Comparison of ENCODE assay signal across 1 cellular context in genomic region chr10:44386546-44387052, GRCh38.
TF ChIP-seq lines count a peak whose summit lies in the region.

No MANE protein-coding gene starts in this region.

TF ChIP-seq in HepG2, 621 proteins besides CTCF, POLR2A, EP300 and RAD21 (continued from another document and continues in another):
- TF ChIP-seq ZNF839 (CRISPR knock-in tag; IDR thresholded peaks at IDR 0.05; ENCODE audit: borderline replicate concordance) (no peak), ZNF205 (CRISPR knock-in tag; IDR thresholded peaks at IDR 0.05) (no peak), ZNF598 (CRISPR knock-in tag; IDR thresholded peaks at IDR 0.05; ENCODE audit: borderline replicate concordance) (no peak), KDM1A (CRISPR knock-in tag; IDR thresholded peaks at IDR 0.05) (no peak), CBX5 (CRISPR knock-in tag; IDR thresholded peaks at IDR 0.05; ENCODE audit: borderline replicate concordance) (0 out of 2 replicates have a peak, but pooled peaks have one; percentile 19), TIGD3 (CRISPR knock-in tag; IDR thresholded peaks at IDR 0.05; ENCODE audit: borderline replicate concordance) (no peak), ZNF350 (CRISPR knock-in tag; IDR thresholded peaks at IDR 0.05; ENCODE audit: borderline replicate concordance, low read depth) (peak; percentile 23; the same call in 1 of the 2 replicates), ZBTB26 (CRISPR knock-in tag; IDR thresholded peaks at IDR 0.05; ENCODE audit: borderline replicate concordance) (0 out of 2 replicates have a peak, but pooled peaks have one; percentile 41), ZNF724P (CRISPR knock-in tag; IDR thresholded peaks at IDR 0.05; ENCODE audit: borderline replicate concordance) (no peak; the same call in 1 of the 2 replicates), ZNF569 (CRISPR knock-in tag; IDR thresholded peaks at IDR 0.05; ENCODE audit: borderline replicate concordance) (no peak), ESRRA (CRISPR knock-in tag; IDR thresholded peaks at IDR 0.05; ENCODE audit: low read depth) (no peak), AHDC1 (CRISPR knock-in tag; IDR thresholded peaks at IDR 0.05; ENCODE audit: borderline replicate concordance) (no peak), CREB1 (IDR thresholded peaks at IDR 0.05) (no peak), CREB1 (CRISPR knock-in tag; IDR thresholded peaks at IDR 0.05) (no peak), LBX2 (CRISPR knock-in tag; IDR thresholded peaks at IDR 0.05; ENCODE audit: borderline replicate concordance) (no peak), FOXA3 (CRISPR knock-in tag; IDR thresholded peaks at IDR 0.05) (no peak), ZNF687 (CRISPR knock-in tag; IDR thresholded peaks at IDR 0.05) (peak; percentile 73), THAP7 (CRISPR knock-in tag; IDR thresholded peaks at IDR 0.05) (no peak), CBFB (CRISPR knock-in tag; IDR thresholded peaks at IDR 0.05) (peak; percentile 38; the same call in 1 of the 2 replicates), MIER2 (CRISPR knock-in tag; IDR thresholded peaks at IDR 0.05) (no peak), ZNF781 (CRISPR knock-in tag; IDR thresholded peaks at IDR 0.05; ENCODE audit: borderline replicate concordance, not compliant biosample characterization) (no peak), PRDM10 (CRISPR knock-in tag; IDR thresholded peaks at IDR 0.05; ENCODE audit: low read depth) (no peak), TARDBP (CRISPR knock-in tag; IDR thresholded peaks at IDR 0.05) (no peak), ISX (CRISPR knock-in tag; conservative IDR thresholded peaks at IDR 0.05) (no peak), HOXA9 (CRISPR knock-in tag; IDR thresholded peaks at IDR 0.05; ENCODE audit: borderline replicate concordance) (no peak), SRSF9 (IDR thresholded peaks at IDR 0.05; ENCODE audit: borderline replicate concordance, insufficient read depth, low read depth, low read length, poor library complexity, severe bottlenecking) (no peak), E2F2 (CRISPR knock-in tag; IDR thresholded peaks at IDR 0.05; ENCODE audit: borderline replicate concordance) (no peak), ZNF121 (CRISPR knock-in tag; IDR thresholded peaks at IDR 0.05) (no peak), ZFP62 (CRISPR knock-in tag; IDR thresholded peaks at IDR 0.05) (no peak), NFE2 (CRISPR knock-in tag; IDR thresholded peaks at IDR 0.05) (no peak), YEATS4 (CRISPR knock-in tag; IDR thresholded peaks at IDR 0.05; ENCODE audit: borderline replicate concordance) (no peak; the same call in 1 of the 2 replicates), ZNF331 (CRISPR knock-in tag; IDR thresholded peaks at IDR 0.05) (peak; percentile 53; the same call in 1 of the 2 replicates), MTF1 (CRISPR knock-in tag; IDR thresholded peaks at IDR 0.05) (no peak), PRPF4 (IDR thresholded peaks at IDR 0.05; ENCODE audit: low read depth, low read length, poor library complexity, severe bottlenecking) (no peak), ZNF282 (IDR thresholded peaks at IDR 0.05; ENCODE audit: partially characterized antibody) (no peak), ZKSCAN1 (IDR thresholded peaks at IDR 0.05; ENCODE audit: low read length) (no peak), TGIF2 (CRISPR knock-in tag; IDR thresholded peaks at IDR 0.05) (no peak), MBNL3 (CRISPR knock-in tag; conservative IDR thresholded peaks at IDR 0.05) (no peak)
